Comparison of ENCODE assay signal across 27 cellular contexts in the genomic region with DNA sequence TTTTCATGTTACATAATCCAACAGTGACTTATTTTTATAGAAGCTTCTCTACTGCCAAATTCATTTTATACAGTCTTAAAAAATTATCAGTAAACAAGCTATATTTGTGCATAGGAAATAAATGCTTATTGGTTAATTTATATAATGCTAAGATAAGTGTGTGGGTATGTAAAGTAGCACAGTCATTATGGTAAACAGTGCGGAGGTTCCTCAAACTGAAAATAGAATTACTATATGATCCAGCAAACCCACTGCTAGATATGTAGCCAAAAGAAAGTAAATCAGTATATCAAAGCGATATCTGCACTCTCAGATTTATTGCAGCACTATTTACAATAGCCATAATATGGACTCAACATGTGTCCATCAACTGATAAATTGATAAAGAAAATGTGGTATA.
"Had no signal": no experiment of that assay in that cellular context is flagged by ENCODE, and none has a peak within 500 bp of the region (broad histone marks: within the 10 kb centered on the region; RNA-seq: fewer than 3 reads in every experiment).

No MANE protein-coding gene starts in this region.

- H3K4me1 Mint-ChIP-seq: mesothelial cell of epicardium; naive thymus-derived CD4-positive, alpha-beta T cell; nephron; neural progenitor cell; stimulated activated memory B cell treated with anti-CD40 and anti-IgM and Interleukin-4, amounts not matched to agents 10 μg/mL and 1 μg/mL and 100 μg/mL, for 72 hours had no signal

- H3K4me3 Mint-ChIP-seq: mesothelial cell of epicardium; naive thymus-derived CD4-positive, alpha-beta T cell; nephron; neural progenitor cell; stimulated activated memory B cell treated with anti-CD40 and anti-IgM and Interleukin-4, amounts not matched to agents 10 μg/mL and 1 μg/mL and 100 μg/mL, for 72 hours; stimulated activated naive CD8-positive, alpha-beta T cell treated with anti-CD3 and anti-CD28 coated beads, Interleukin-15, Interleukin-2, amounts not matched to agents 100 ng/mL and 50 ng/mL, for 24 hours had no signal

- H3K36me3 Mint-ChIP-seq: naive thymus-derived CD4-positive, alpha-beta T cell; stimulated activated memory B cell treated with anti-CD40 and anti-IgM and Interleukin-4, amounts not matched to agents 10 μg/mL and 1 μg/mL and 100 μg/mL, for 72 hours had no signal

- H2AFZ ChIP-seq: neural progenitor cell had no signal

- ATAC-seq: esophagus mucosa; gastrocnemius medialis; left cardiac atrium; left lung; mucosa of descending colon; naive thymus-derived CD4-positive, alpha-beta T cell; psoas muscle; right cardiac atrium; stimulated activated memory B cell treated with anti-CD40 and anti-IgM and Interleukin-4, amounts not matched to agents 10 μg/mL and 1 μg/mL and 100 μg/mL, for 72 hours; upper lobe of right lung had no signal

- H3K4me1 ChIP-seq: gastrocnemius medialis, left lung, neural progenitor cell, psoas muscle, spleen, tibial nerve, upper lobe of right lung, uterus had no signal

- H3K27me3 Mint-ChIP-seq: stimulated activated memory B cell treated with anti-CD40 and anti-IgM and Interleukin-4, amounts not matched to agents 10 μg/mL and 1 μg/mL and 100 μg/mL, for 72 hours; stimulated activated naive CD8-positive, alpha-beta T cell treated with anti-CD3 and anti-CD28 coated beads, Interleukin-15, Interleukin-2, amounts not matched to agents 100 ng/mL and 50 ng/mL, for 24 hours had no signal

- H3K36me3 ChIP-seq: gastrocnemius medialis, left lung, neural progenitor cell, ovary, spleen, thoracic aorta, tibial nerve, upper lobe of right lung, uterus had no signal

- H3K9me3 ChIP-seq: gastrocnemius medialis, left lung, mucosa of descending colon, ovary, psoas muscle, spleen, thoracic aorta, tibial nerve, upper lobe of right lung, uterus had no signal

- H3K27me3 ChIP-seq: dorsolateral prefrontal cortex, gastrocnemius medialis, left lung, neural progenitor cell, ovary, spleen, tibial nerve, upper lobe of right lung, uterus had no signal

- H3K27ac Mint-ChIP-seq: mesothelial cell of epicardium; naive thymus-derived CD4-positive, alpha-beta T cell; nephron; neural progenitor cell; stimulated activated memory B cell treated with anti-CD40 and anti-IgM and Interleukin-4, amounts not matched to agents 10 μg/mL and 1 μg/mL and 100 μg/mL, for 72 hours; stimulated activated naive CD8-positive, alpha-beta T cell treated with anti-CD3 and anti-CD28 coated beads, Interleukin-15, Interleukin-2, amounts not matched to agents 100 ng/mL and 50 ng/mL, for 24 hours had no signal

- H3K9me3 Mint-ChIP-seq: nephron; neural progenitor cell; stimulated activated naive CD8-positive, alpha-beta T cell treated with anti-CD3 and anti-CD28 coated beads, Interleukin-15, Interleukin-2, amounts not matched to agents 100 ng/mL and 50 ng/mL, for 24 hours had no signal

- H3K4me3 ChIP-seq: dorsolateral prefrontal cortex, gastrocnemius medialis, left lung, mucosa of descending colon, neural progenitor cell, ovary, psoas muscle, skin epidermis, spleen, thoracic aorta, tibial nerve, upper lobe of right lung, uterus had no signal

- DNase-seq: dorsolateral prefrontal cortex; effector CD4-positive, alpha-beta T cell; foreskin fibroblast; gastrocnemius medialis; head of caudate nucleus; left cardiac atrium; left lung; mesenchymal stem cell; mucosa of descending colon; naive thymus-derived CD4-positive, alpha-beta T cell; ovary; posterior cingulate gyrus; psoas muscle; right cardiac atrium; spleen; stimulated activated CD4-positive, alpha-beta T cell treated with anti-CD3 and anti-CD28 coated beads, Interleukin-4, amount 100 ng/mL, for 4 hours; upper lobe of right lung; uterus had no signal

- H3K4me2 ChIP-seq: neural progenitor cell had no signal

- H3K27ac ChIP-seq: gastrocnemius medialis, left lung, neural progenitor cell, ovary, psoas muscle, skin epidermis, spleen, thoracic aorta, tibial nerve, upper lobe of right lung, uterus had no signal
